8 cellular contexts compared by ENCODE assay signal in genomic region chr9:34328983-34329832, GRCh38. TPM values are rescaled to one million over a fixed set of nuclear protein-coding genes. Genes with fewer than 3 reads are reported as not detected.
DNase-seq lines count a peak whose midpoint lies in the region; ATAC-seq and TF ChIP-seq lines count a peak whose summit lies in the region.

KIF24 (minus strand) TSS chr9:34329268; CDS start chr9:34311346, 17,922 bp downstream.
NUDT2 (plus strand) TSS chr9:34329569; CDS start chr9:34339040, 9,471 bp downstream.

- intact Hi-C loops in left cardiac atrium (cut with DNase I) = no loop called here
- intact Hi-C loops in posterior cingulate gyrus (cut with DNase I) = loop anchor here (5.0 kb wide), 1 partner anchor 128 kb away; the partner anchor contains the start of genes DNAI1 and FAM219A

- H3K27me3 ChIP-seq in upper lobe of left lung = no peaks in the 10 kb centered on the region

- TF ChIP-seq POLR2A in GM15510 (IDR thresholded peaks at IDR 0.05; ENCODE audit: borderline replicate concordance, extremely low read depth, insufficient read length) = peak; percentile 69
- peak in 3 of 4 donors; percentile 53 to 91 (median 70) for TF ChIP-seq POLR2A in upper lobe of left lung (IDR thresholded peaks at IDR 0.05)

- H3K9me3 ChIP-seq in upper lobe of left lung = no peaks in the 10 kb centered on the region

- ATAC-seq in HG02884 (IDR thresholded peaks at IDR 0.05; ENCODE audit: unreplicated experiment) (peak; percentile 91), left cardiac atrium (peak; percentile 97 to 98), upper lobe of left lung (ENCODE audit: low FRiP score in 2 of 2) (peak; percentile 98 to 99)

- no peaks in the 10 kb centered on the region for H3K36me3 ChIP-seq in upper lobe of left lung

- peak in 1 of 6 experiments; percentile 18 for TF ChIP-seq CTCF in upper lobe of left lung (IDR thresholded peaks at IDR 0.05)

- H3K4me1 ChIP-seq in upper lobe of left lung = peaks cover 7 to 19% (median 18%) of the 10 kb centered on the region in 4 donors

- TF ChIP-seq EP300 in upper lobe of left lung (IDR thresholded peaks at IDR 0.05) = no peak

- DNase-seq in NCI-H146 treated with DMSO at 0.1 percent for 48 hours (lab: John Stamatoyannopoulos, UW; ENCODE audit: unreplicated experiment) = peak; percentile 100
- peak; percentile 91 to 100 (median 95) for DNase-seq in T-helper 1 cell
- DNase-seq in amniotic stem cell (lab: John Stamatoyannopoulos, UW) = peak; percentile 99
- peak; percentile 97 for DNase-seq in left cardiac atrium
- peak; percentile 93 to 99 (median 96) for DNase-seq in posterior cingulate gyrus
- peak; percentile 97 to 98 for DNase-seq in upper lobe of left lung

- WGBS in upper lobe of left lung, 2 donors = 0% methylated on average over 37 to 53 of the region's 64 CpGs

- peak within 1 kb of the TSS; percentile 64 to 87 (median 78) for H3K4me3 ChIP-seq in upper lobe of left lung

- H3K27ac ChIP-seq in upper lobe of left lung = peak within 1 kb of the TSS; percentile 91 to 92 (median 92)

RNA-seq across cellular contexts. Expression of gene KIF24, which starts in this region (rescaled TPM):
- total RNA-seq in left cardiac atrium = under 1 TPM; 0.34 to 0.59 TPM
- total RNA-seq in upper lobe of left lung = 1 to 10 TPM in 5 of 6 donors, under 1 TPM in 1; 0.72 to 3.2 (median 1.6) TPM

RNA-seq across cellular contexts. Expression of gene NUDT2, which starts in this region (rescaled TPM):
- total RNA-seq in left cardiac atrium (10 to 100 TPM; 15.8 to 22.4 TPM), upper lobe of left lung (10 to 100 TPM in 4 of 6 donors, 1 to 10 TPM in 2; 4.2 to 17.8 (median 11.2) TPM)

Comparison
In these comparisons a context has a peak if more than half of its experiments do, and no peak if none do; other contexts are left out.
1. Peak in every context shown above with its lines: DNase-seq, ATAC-seq, H3K4me3 ChIP-seq and H3K27ac ChIP-seq.